ENCODE assay signal across 8 cellular contexts in the genomic region with DNA sequence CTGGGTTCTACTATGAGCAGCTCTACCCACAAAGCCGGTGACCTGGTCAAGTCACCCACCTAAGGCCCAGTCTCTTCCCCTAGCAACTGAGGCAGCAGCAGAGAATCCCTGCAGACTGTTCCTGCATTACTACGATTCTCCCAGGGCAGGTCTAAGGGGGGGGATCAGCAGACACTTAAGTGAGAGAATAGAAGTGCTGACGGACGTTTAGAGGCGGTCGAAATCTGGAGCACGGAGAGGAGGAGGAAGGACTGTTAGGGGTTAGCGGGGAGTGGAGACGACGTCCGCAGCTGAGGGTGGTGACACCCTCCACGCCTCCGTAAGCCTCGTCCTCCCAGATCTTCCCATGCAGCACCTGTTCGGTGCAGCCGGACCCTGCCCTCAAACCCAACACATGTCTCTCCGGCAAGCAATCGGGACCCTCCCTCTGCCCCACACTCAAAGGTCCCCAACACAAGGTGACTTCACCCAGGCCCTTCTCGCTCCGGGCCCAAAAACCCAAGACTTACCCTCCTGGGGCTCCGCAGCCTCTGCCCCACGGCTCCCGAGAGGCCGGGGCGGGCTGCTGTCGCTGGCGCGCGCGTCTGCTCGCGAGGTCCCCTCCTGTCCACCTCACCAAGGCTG. TPM values are rescaled to one million over a fixed set of nuclear protein-coding genes. Genes with fewer than 3 reads are reported as not detected.
DNase-seq lines count a peak whose midpoint lies in the region; ATAC-seq and TF ChIP-seq lines count a peak whose summit lies in the region.
"Not testable (repeated sequence)": the region's sequence is repeated elsewhere in the genome, so short reads cannot be mapped to it uniquely, and the experiment has no call there.

No MANE protein-coding gene starts in this region.

- not testable (repeated sequence) for H3K4me1 ChIP-seq in GM23338 (ENCODE audit: insufficient read depth); breast epithelium; mucosa of descending colon (ENCODE audit: low read depth); smooth muscle cell (ENCODE audit: low read depth)

- H3K9me3 Mint-ChIP-seq in GM23338; glutamatergic neuron (ENCODE audit: unreplicated experiment): not testable (repeated sequence)

- H3K9me3 ChIP-seq in breast epithelium; mucosa of descending colon; smooth muscle cell (replicated peaks; ENCODE audit: low read depth): not testable (repeated sequence)

- H2AFZ ChIP-seq in GM23338; smooth muscle cell (ENCODE audit: low read depth): not testable (repeated sequence)

- H3K9me2 ChIP-seq in GM23338 (ENCODE audit: insufficient read depth): not testable (repeated sequence)

- H4K20me1 ChIP-seq in GM23338 (replicated peaks; ENCODE audit: insufficient read depth): not testable (repeated sequence)
- H4K20me1 ChIP-seq in smooth muscle cell (ENCODE audit: low read depth): peaks cover 17% of the 10 kb centered on the region

- CTCF ChIA-PET in AG04449 (lab: Yijun Ruan, JAX): not testable (repeated sequence)

- not testable (repeated sequence) for DNase-seq in AG04449 (ENCODE audit: low read depth, low spot score); breast epithelium (ENCODE audit: low spot score in 2 of 2); smooth muscle cell (lab: John Stamatoyannopoulos, UW; ENCODE audit: unreplicated experiment)
- DNase-seq in GM23338 (ENCODE audit: low spot score) (peak; percentile 9), NCI-H1105 treated with DMSO at 0.1 percent for 48 hours (lab: John Stamatoyannopoulos, UW) (peak; percentile 1), glutamatergic neuron (peak; percentile 24), mucosa of descending colon (peak in 2 of 3 donors; percentile 17 to 50)
- peak; percentile 8 to 26 for DNase-seq in activated CD4-positive, alpha-beta T cell treated with anti-CD3 and anti-CD28 coated beads, Interleukin-2, amount 50 U/mL, for 48 hours

- peak; percentile 11 for ATAC-seq in GM23338
- ATAC-seq in mucosa of descending colon: peak; percentile 37

- H3K4me3 Mint-ChIP-seq in GM23338 (peak overlapping the region; percentile 95), glutamatergic neuron (ENCODE audit: unreplicated experiment) (peak overlapping the region; percentile 91)

- H3K4me2 ChIP-seq in GM23338: peak overlapping the region; percentile 76
- H3K4me2 ChIP-seq in smooth muscle cell: peak overlapping the region; percentile 96

- not testable (repeated sequence) for H3K27me3 Mint-ChIP-seq in GM23338 (ENCODE audit: insufficient read depth, low read depth, poor library complexity); glutamatergic neuron (ENCODE audit: unreplicated experiment)

- H3K36me3 ChIP-seq in GM23338 (ENCODE audit: insufficient read depth); breast epithelium; mucosa of descending colon (ENCODE audit: low read depth); smooth muscle cell (ENCODE audit: low read depth): not testable (repeated sequence)

- not testable (repeated sequence) for TF ChIP-seq POLR2A in breast epithelium (IDR thresholded peaks at IDR 0.05)

- H3K4me3 ChIP-seq in AG04449 (ENCODE audit: low read depth, low read length) (peak overlapping the region; percentile 72), GM23338 (peak overlapping the region; percentile 80), breast epithelium (peak overlapping the region; percentile 58 to 92 (median 61)), mucosa of descending colon (peak overlapping the region; percentile 61), smooth muscle cell (peak overlapping the region; percentile 98)

- TF ChIP-seq CTCF in AG04449 (IDR thresholded peaks at IDR 0.05; ENCODE audit: insufficient read depth, low read length, missing control alignments); GM23338 (conservative IDR thresholded peaks at IDR 0.05; ENCODE audit: low read depth in 2 of 2); breast epithelium (IDR thresholded peaks at IDR 0.05); glutamatergic neuron (IDR thresholded peaks at IDR 0.05; ENCODE audit: partially characterized antibody, unreplicated experiment); mucosa of descending colon (IDR thresholded peaks at IDR 0.05); smooth muscle cell (IDR thresholded peaks at IDR 0.05; ENCODE audit: borderline replicate concordance, insufficient read depth, poor library complexity, severe bottlenecking): not testable (repeated sequence)

- peaks cover 10% of the 10 kb centered on the region for H3K36me3 Mint-ChIP-seq in GM23338 (ENCODE audit: low read depth)
- not testable (repeated sequence) for H3K36me3 Mint-ChIP-seq in glutamatergic neuron (ENCODE audit: unreplicated experiment)

- peak overlapping the region; percentile 80 for H3K27ac Mint-ChIP-seq in GM23338
- H3K27ac Mint-ChIP-seq in glutamatergic neuron (ENCODE audit: unreplicated experiment): peak overlapping the region; percentile 95

- not testable (repeated sequence) for H3K27me3 ChIP-seq in GM23338 (ENCODE audit: insufficient read depth); breast epithelium; smooth muscle cell (ENCODE audit: low read depth)

- not testable (repeated sequence) for H3K4me1 Mint-ChIP-seq in GM23338; glutamatergic neuron (ENCODE audit: low read depth, unreplicated experiment)

- H3K79me2 ChIP-seq in GM23338 (replicated peaks; ENCODE audit: insufficient read depth) (peaks cover 12% of the 10 kb centered on the region), smooth muscle cell (ENCODE audit: low read depth) (peaks cover 13% of the 10 kb centered on the region)

- POLR2A ChIA-PET in AG04449 (lab: Yijun Ruan, JAX): not testable (repeated sequence)

- H3K9ac ChIP-seq in smooth muscle cell (ENCODE audit: low read depth): peak overlapping the region; percentile 82

- peak overlapping the region; percentile 76; the same call in 1 of the 2 replicates for H3K27ac ChIP-seq in GM23338 (ENCODE audit: low read depth)
- H3K27ac ChIP-seq in breast epithelium: peak overlapping the region; percentile 71 to 94
- peak overlapping the region; percentile 71 for H3K27ac ChIP-seq in smooth muscle cell (ENCODE audit: low read depth)

- 2% methylated on average over 32 of the region's 32 CpGs for WGBS in smooth muscle cell (ENCODE audit: low lambda C conversion rate)

- not testable (repeated sequence) for H3F3A ChIP-seq in GM23338 (replicated peaks; ENCODE audit: low read depth); smooth muscle cell (ENCODE audit: low read depth)

- intact Hi-C loops in breast epithelium (cut with DNase I; ENCODE audit: low total_unique reads); mucosa of descending colon (cut with DNase I, micrococcal nuclease): not testable (repeated sequence)

RNA-seq across cellular contexts. Expression of a gene that starts 0.6 kb away (rescaled TPM):
- 36.9 and 44.0 TPM in 2 replicates for total RNA-seq in GM23338 (2014; rRNA removed; shearing (Covaris generic))
- polyA plus RNA-seq in GM23338 (2016; fragmentation: Nextera tagmentation; extraction: Ambion mirVana) (40.8 and 41.5 TPM in 2 replicates), smooth muscle cell (12.5 and 20.4 TPM in 2 replicates)
- total RNA-seq in breast epithelium (10 to 100 TPM; 11.4 to 19.0 (median 16.1) TPM), glutamatergic neuron (ENCODE audit: unreplicated experiment) (60.1 TPM), mucosa of descending colon (10 to 100 TPM; 29.2 to 43.7 (median 34.4) TPM), smooth muscle cell (6.9 and 8.0 TPM in 2 replicates)

RNA-seq across cellular contexts. Expression of a gene that starts 6.7 kb away (rescaled TPM):
- not detected in 2 replicates for total RNA-seq in GM23338 (2014; rRNA removed; shearing (Covaris generic))
- polyA plus RNA-seq in GM23338 (2016; fragmentation: Nextera tagmentation; extraction: Ambion mirVana) (1.2 and 1.8 TPM in 2 replicates), smooth muscle cell (0.22 and 1.1 TPM in 2 replicates)
- total RNA-seq in breast epithelium (not detected), glutamatergic neuron (ENCODE audit: unreplicated experiment) (not detected), mucosa of descending colon (under 1 TPM in 2 of 3 donors, not detected in 1; 0.17 to 0.38 TPM), smooth muscle cell (not detected in 2 replicates)
